ENCODE assay signal across 16 cellular contexts in the genomic region with DNA sequence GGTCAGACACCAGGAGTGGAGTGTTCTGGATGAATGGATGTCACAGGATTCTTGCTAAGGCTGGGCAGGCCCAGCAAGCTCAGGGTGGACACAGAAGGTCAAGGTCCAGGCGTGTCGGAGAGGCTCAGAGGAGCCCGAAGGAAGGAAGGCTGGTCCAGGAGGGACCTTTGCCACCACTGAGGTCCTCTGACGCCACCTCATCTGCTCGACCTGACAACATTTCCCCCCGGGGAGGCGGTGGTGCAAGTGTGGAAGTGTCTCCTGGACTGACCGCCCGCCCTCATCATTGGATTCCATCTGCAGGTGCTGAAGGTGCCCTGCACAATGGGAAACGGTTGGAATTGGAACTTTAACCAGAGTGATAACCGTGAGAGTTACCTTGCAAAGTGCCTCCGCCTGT.
A peak's percentile ranks its signal among the peaks of the same experiment; 100 is the strongest.
DNase-seq lines count a peak whose midpoint lies in the region; ATAC-seq and TF ChIP-seq lines count a peak whose summit lies in the region.
"Had no signal": no experiment of that assay in that cellular context is flagged by ENCODE, and none has a peak within 500 bp of the region (broad histone marks: within the 10 kb centered on the region; RNA-seq: fewer than 3 reads in every experiment).

No MANE protein-coding gene starts in this region.

- TF ChIP-seq CTCF in left lung (IDR thresholded peaks at IDR 0.05) (no peak), GM13976 (IDR thresholded peaks at IDR 0.05; ENCODE audit: borderline replicate concordance, control extremely low read depth, extremely low read depth, insufficient read depth, missing control alignments) (no peak)

- no peak overlapping the region for H3K4me3 Mint-ChIP-seq in T-helper 17 cell
- H3K4me3 Mint-ChIP-seq: CD14-positive monocyte; CD4-positive, alpha-beta memory T cell had no signal

- peaks cover 2% of the 10 kb centered on the region for H3K4me1 Mint-ChIP-seq in T-helper 17 cell
- H3K4me1 Mint-ChIP-seq: CD14-positive monocyte; CD4-positive, alpha-beta memory T cell had no signal

- H3K36me3 ChIP-seq in left lung = no peaks in the 10 kb centered on the region
- H3K36me3 ChIP-seq: HAP-1 had no signal

- no peak overlapping the region for H3K27ac ChIP-seq in left lung
- H3K27ac ChIP-seq: BLaER1 had no signal

- H3K27me3 ChIP-seq in left lung = no peaks in the 10 kb centered on the region
- H3K27me3 ChIP-seq: BLaER1 had no signal

- H3K9me3 ChIP-seq in T-helper 17 cell (ENCODE audit: control insufficient read depth, low read length, poor library complexity, severe bottlenecking) = no peaks in the 10 kb centered on the region
- H3K9me3 ChIP-seq in left lung = no peaks in the 10 kb centered on the region
- H3K9me3 ChIP-seq: HAP-1 had no signal

- ATAC-seq in T-helper 17 cell (no peak), left lung (no peak)

- peaks cover 5% of the 10 kb centered on the region for H3K36me3 Mint-ChIP-seq in T-helper 17 cell (ENCODE audit: low read depth)
- H3K36me3 Mint-ChIP-seq: CD14-positive monocyte had no signal

- in situ Hi-C loops in GM13976 (cut with MboI; ENCODE audit: low sequenced_read_pairs, unreplicated experiment) = no loop called here

- no peak overlapping the region for H3K4me3 ChIP-seq in left lung
- H3K4me3 ChIP-seq: BLaER1, HAP-1 had no signal

- no peaks in the 10 kb centered on the region for H3K27me3 Mint-ChIP-seq in T-helper 17 cell
- H3K27me3 Mint-ChIP-seq: CD4-positive, alpha-beta memory T cell had no signal

- peak; percentile 4 for DNase-seq in activated naive CD4-positive, alpha-beta T cell treated with anti-CD3 and anti-CD28 coated beads, Interleukin-2, amount 50 U/mL, for 16 hours
- DNase-seq in activated naive CD4-positive, alpha-beta T cell (lab: John Stamatoyannopoulos, UW) = no peak
- DNase-seq in T-helper 17 cell (no peak), left lung (peak; percentile 13 to 24), GM13976 (ENCODE audit: low spot score) (no peak), cerebellar nuclear complex (lab: John Stamatoyannopoulos, UW) (no peak), HCEC 1CT (no peak)
- DNase-seq: 8988T; Calu3; CD4-positive, alpha-beta memory T cell; DMS79 treated with DMSO at 0.1 percent for 48 hours; GF-D8; IMR-90 had no signal

- intact Hi-C loops in left lung (cut with DNase I) = no loop called here

- no peaks in the 10 kb centered on the region for H3K4me1 ChIP-seq in left lung
- H3K4me1 ChIP-seq: HAP-1 had no signal

- H3K27ac Mint-ChIP-seq in T-helper 17 cell = peak overlapping the region; percentile 84

Comparison
In these comparisons a context has a peak if more than half of its experiments do, and no peak if none do; other contexts are left out.
1. DNase-seq: peak in activated naive CD4-positive, alpha-beta T cell treated with anti-CD3 and anti-CD28 coated beads, Interleukin-2, amount 50 U/mL, for 16 hours (single experiment) and left lung (2 of 2); none in activated naive CD4-positive, alpha-beta T cell (0 of 4), T-helper 17 cell (0 of 3), GM13976 (single experiment), cerebellar nuclear complex (0 of 2) and HCEC 1CT (single experiment).